In the genomic region with DNA sequence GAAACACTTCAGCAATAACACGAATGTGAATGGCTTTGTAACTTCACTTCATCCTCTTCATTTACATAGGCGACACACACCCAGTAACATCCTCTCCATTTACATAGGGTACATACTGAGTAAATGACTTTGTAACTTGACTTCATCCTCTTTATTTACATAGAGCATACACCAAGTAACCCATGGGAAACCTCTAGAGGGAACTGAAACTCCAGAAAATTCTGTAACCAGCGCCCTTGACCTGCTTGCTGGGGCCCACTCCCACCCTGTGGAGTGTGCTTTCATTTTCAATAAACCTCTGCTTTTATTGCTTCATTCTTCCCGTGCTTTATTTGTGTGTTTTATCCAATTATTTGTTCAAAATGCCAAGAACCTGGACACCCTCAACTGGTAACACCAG, we compare ENCODE assay signal across 13 cellular contexts.
DNase-seq lines count a peak whose midpoint lies in the region; ATAC-seq and TF ChIP-seq lines count a peak whose summit lies in the region.
"Had no signal": no experiment of that assay in that cellular context is flagged by ENCODE, and none has a peak within 500 bp of the region (broad histone marks: within the 10 kb centered on the region; RNA-seq: fewer than 3 reads in every experiment).

No MANE protein-coding gene starts in this region.

- no peak overlapping the region for H3K9ac ChIP-seq in MM.1S (ENCODE audit: low read length)

- H4K20me1 ChIP-seq in MM.1S (ENCODE audit: insufficient read depth, low read length), result no peaks in the 10 kb centered on the region

- no peaks in the 10 kb centered on the region for H3K36me3 ChIP-seq in MM.1S (replicated peaks; ENCODE audit: insufficient read depth, low read length)
- no peaks in the 10 kb centered on the region for H3K36me3 ChIP-seq in H7 (replicated peaks; ENCODE audit: control insufficient read depth, insufficient read depth, low read length)
- H3K36me3 ChIP-seq in CD8-positive, alpha-beta T cell (ENCODE audit: insufficient read depth, low read length), result no peaks in the 10 kb centered on the region
- no peaks in the 10 kb centered on the region for H3K36me3 ChIP-seq in WERI-Rb-1
- H3K36me3 ChIP-seq: heart left ventricle had no signal

- H3K27me3 ChIP-seq in MM.1S (replicated peaks; ENCODE audit: insufficient read depth, low read length) (no peaks in the 10 kb centered on the region), H7 (ENCODE audit: control insufficient read depth, insufficient read depth, low read length) (no peaks in the 10 kb centered on the region; the same call in 1 of the 2 replicates), WERI-Rb-1 (ENCODE audit: insufficient read depth, low read depth, severe bottlenecking) (no peaks in the 10 kb centered on the region)
- no peaks in the 10 kb centered on the region for H3K27me3 ChIP-seq in CD8-positive, alpha-beta T cell (ENCODE audit: insufficient read depth, low read length)
- H3K27me3 ChIP-seq: heart left ventricle had no signal

- H3K4me1 Mint-ChIP-seq in CD8-positive, alpha-beta T cell (ENCODE audit: low read depth), result no peaks in the 10 kb centered on the region
- H3K4me1 Mint-ChIP-seq: activated naive CD4-positive, alpha-beta T cell treated with anti-CD3 and anti-CD28 coated beads, Interleukin-2, amount 50 U/mL, for 24 hours had no signal

- no peaks in the 10 kb centered on the region for H3K36me3 Mint-ChIP-seq in CD8-positive, alpha-beta T cell
- H3K36me3 Mint-ChIP-seq: activated naive CD4-positive, alpha-beta T cell treated with anti-CD3 and anti-CD28 coated beads, Interleukin-2, amount 50 U/mL, for 24 hours had no signal

- POLR2A ChIA-PET in CD8-positive, alpha-beta T cell (lab: Charles Lee), result no interaction called here

- CTCF ChIA-PET in CD8-positive, alpha-beta T cell (lab: Charles Lee), result no interaction called here

- H3K4me1 ChIP-seq in MM.1S (ENCODE audit: low read length), result no peaks in the 10 kb centered on the region
- H3K4me1 ChIP-seq in CD8-positive, alpha-beta T cell (ENCODE audit: insufficient read depth, low read length), result no peaks in the 10 kb centered on the region
- H3K4me1 ChIP-seq: heart left ventricle had no signal

- no peak overlapping the region for H3K4me3 Mint-ChIP-seq in CD8-positive, alpha-beta T cell
- H3K4me3 Mint-ChIP-seq: activated naive CD4-positive, alpha-beta T cell treated with anti-CD3 and anti-CD28 coated beads, Interleukin-2, amount 50 U/mL, for 24 hours had no signal

- H3K9me3 ChIP-seq in MM.1S (replicated peaks; ENCODE audit: insufficient read depth, low read length), result no peaks in the 10 kb centered on the region
- no peaks in the 10 kb centered on the region for H3K9me3 ChIP-seq in CD8-positive, alpha-beta T cell (ENCODE audit: low read length)
- H3K9me3 ChIP-seq in WERI-Rb-1 (ENCODE audit: severe bottlenecking), result no peaks in the 10 kb centered on the region

- H3K79me2 ChIP-seq in MM.1S (ENCODE audit: low read length), result no peaks in the 10 kb centered on the region

- no peaks in the 10 kb centered on the region for H3K9me2 ChIP-seq in MM.1S (replicated peaks; ENCODE audit: insufficient read depth, low read length)

- H3K4me3 ChIP-seq in MM.1S (ENCODE audit: low read length) (no peak overlapping the region), H7 (ENCODE audit: insufficient read depth, low read depth, low read length) (no peak overlapping the region), WERI-Rb-1 (ENCODE audit: low read depth, low read length) (no peak overlapping the region)
- H3K4me3 ChIP-seq in CD8-positive, alpha-beta T cell (ENCODE audit: low read depth, low read length), result no peak overlapping the region
- H3K4me3 ChIP-seq: heart left ventricle had no signal

- H3K27me3 Mint-ChIP-seq in CD8-positive, alpha-beta T cell (ENCODE audit: low read depth), result peaks cover 8% of the 10 kb centered on the region
- H3K27me3 Mint-ChIP-seq: activated naive CD4-positive, alpha-beta T cell treated with anti-CD3 and anti-CD28 coated beads, Interleukin-2, amount 50 U/mL, for 24 hours had no signal

- ATAC-seq in GM18499 (IDR thresholded peaks at IDR 0.05; ENCODE audit: insufficient read depth, unreplicated experiment) (peak; percentile 83), GM19467 (IDR thresholded peaks at IDR 0.05; ENCODE audit: unreplicated experiment) (peak; percentile 94), HG02943 (IDR thresholded peaks at IDR 0.05; ENCODE audit: low read depth, unreplicated experiment) (peak; percentile 87), left colon (no peak)
- no peak for ATAC-seq in CD8-positive, alpha-beta T cell
- ATAC-seq: heart left ventricle, right cardiac atrium had no signal

- no peak overlapping the region for H3K4me2 ChIP-seq in MM.1S (ENCODE audit: low read depth, low read length)

- H3F3A ChIP-seq in MM.1S (ENCODE audit: insufficient read depth, low read length), result no peaks in the 10 kb centered on the region

- DNase-seq in MM.1S, result peak; percentile 13
- no peak for DNase-seq in left colon
- no peak for DNase-seq in H7
- DNase-seq in CD8-positive, alpha-beta T cell, result no peak
- DNase-seq in WERI-Rb-1, result no peak
- DNase-seq: activated CD4-positive, alpha-beta T cell treated with anti-CD3 and anti-CD28 coated beads for 48 hours; heart left ventricle; NCI-H1930; right cardiac atrium had no signal

- H3K9me3 Mint-ChIP-seq in CD8-positive, alpha-beta T cell, result peaks cover 6% of the 10 kb centered on the region
- H3K9me3 Mint-ChIP-seq: activated naive CD4-positive, alpha-beta T cell treated with anti-CD3 and anti-CD28 coated beads, Interleukin-2, amount 50 U/mL, for 24 hours had no signal

- intact Hi-C loops in left colon (cut with DNase I, micrococcal nuclease), result no loop called here
- intact Hi-C loops in CD8-positive, alpha-beta T cell (cut with DNase I, micrococcal nuclease), result no loop called here

- no peak overlapping the region for H3K27ac Mint-ChIP-seq in CD8-positive, alpha-beta T cell
- H3K27ac Mint-ChIP-seq: activated naive CD4-positive, alpha-beta T cell treated with anti-CD3 and anti-CD28 coated beads, Interleukin-2, amount 50 U/mL, for 24 hours had no signal

- no peak overlapping the region for H2AFZ ChIP-seq in MM.1S (ENCODE audit: low read length)

- TF ChIP-seq CTCF in MM.1S (IDR thresholded peaks at IDR 0.05; ENCODE audit: low read length) (no peak), WERI-Rb-1 (IDR thresholded peaks at IDR 0.05; ENCODE audit: low read depth, low read length) (no peak)
- TF ChIP-seq CTCF in CD8-positive, alpha-beta T cell (IDR thresholded peaks at IDR 0.05), result no peak

- no peak overlapping the region for H3K27ac ChIP-seq in MM.1S (ENCODE audit: low read length)
- H3K27ac ChIP-seq in CD8-positive, alpha-beta T cell (ENCODE audit: low read depth, low read length), result no peak overlapping the region
- H3K27ac ChIP-seq in WERI-Rb-1, result no peak overlapping the region
- H3K27ac ChIP-seq: heart left ventricle had no signal

Comparison
In these comparisons a context has a peak if more than half of its experiments do, and no peak if none do; other contexts are left out.
1. ATAC-seq: peak in GM18499 (single experiment), GM19467 (single experiment) and HG02943 (single experiment); none in left colon (single experiment) and CD8-positive, alpha-beta T cell (single experiment).